ENCODE assay signal across 8 cellular contexts in genomic region chr22:37051629-37052385, GRCh38. TPM values are rescaled to one million over a fixed set of nuclear protein-coding genes. Genes with fewer than 3 reads are reported as not detected.
A peak's percentile ranks its signal among the peaks of the same experiment; 100 is the strongest.
DNase-seq lines count a peak whose midpoint lies in the region; ATAC-seq lines count a peak whose summit lies in the region.

TSS of gene KCTD17 (plus strand) at chr22:37051742. CDS start at chr22:37051761, 19 bp downstream.

- no peaks in the 10 kb centered on the region for H3K4me1 ChIP-seq in endocrine pancreas (ENCODE audit: control insufficient read depth, insufficient read depth, low read length)

- DNase-seq in ELR (ENCODE audit: low read depth) = peak; percentile 83
- peak; percentile 9 for DNase-seq in NCI-H748 treated with DMSO at 0.1 percent for 48 hours (lab: John Stamatoyannopoulos, UW)
- peak; percentile 35 to 55 for DNase-seq in activated CD8-positive, alpha-beta memory T cell treated with anti-CD3 and anti-CD28 coated beads for 4 hours (ENCODE audit: low read depth in 2 of 2)
- DNase-seq in mesenteric fat pad (ENCODE audit: low spot score) = no peak
- peak; percentile 71 for DNase-seq in stimulated activated CD8-positive, alpha-beta memory T cell treated with anti-CD3 and anti-CD28 coated beads, Interleukin-12 subunit alpha, Interleukin-12 subunit beta, amount 100 ng/mL, for 4 hours (ENCODE audit: low read depth)
- no peak for DNase-seq in DMS79 treated with DMSO at 0.1 percent for 48 hours (lab: John Stamatoyannopoulos, UW)

- ATAC-seq in HG02571 (IDR thresholded peaks at IDR 0.05; ENCODE audit: unreplicated experiment) = peak; percentile 77

- H3K4me3 ChIP-seq in endocrine pancreas (ENCODE audit: control insufficient read depth, insufficient read depth, low read length) = no peak within 1 kb of the TSS

- H3K9me3 ChIP-seq in endocrine pancreas (ENCODE audit: control insufficient read depth, low read length) = no peaks in the 10 kb centered on the region

- H3K9ac ChIP-seq in endocrine pancreas (ENCODE audit: control insufficient read depth, insufficient read depth, low read length) = peak within 1 kb of the TSS; percentile 56

- no peaks in the 10 kb centered on the region for H3K36me3 ChIP-seq in endocrine pancreas (ENCODE audit: control insufficient read depth, insufficient read depth, low read length)

- no peaks in the 10 kb centered on the region for H3K27me3 ChIP-seq in endocrine pancreas (ENCODE audit: control insufficient read depth, insufficient read depth, low read length)

RNA-seq across cellular contexts. Expression of gene KCTD17, which starts in this region (rescaled TPM):
- 13.4 TPM for total RNA-seq in mesenteric fat pad

Comparison
In these comparisons a context has a peak if more than half of its experiments do, and no peak if none do; other contexts are left out.
1. DNase-seq: peak in ELR (single experiment), NCI-H748 treated with DMSO at 0.1 percent for 48 hours (single experiment), activated CD8-positive, alpha-beta memory T cell treated with anti-CD3 and anti-CD28 coated beads for 4 hours (2 of 2) and stimulated activated CD8-positive, alpha-beta memory T cell treated with anti-CD3 and anti-CD28 coated beads, Interleukin-12 subunit alpha, Interleukin-12 subunit beta, amount 100 ng/mL, for 4 hours (single experiment); none in mesenteric fat pad (single experiment) and DMS79 treated with DMSO at 0.1 percent for 48 hours (single experiment).